Comparison of ENCODE assay signal across 23 cellular contexts in genomic region chr9:83167126-83167525, GRCh38.
DNase-seq lines count a peak whose midpoint lies in the region; ATAC-seq, FAIRE-seq and TF ChIP-seq lines count a peak whose summit lies in the region.
"Had no signal": no experiment of that assay in that cellular context is flagged by ENCODE, and none has a peak within 500 bp of the region (broad histone marks: within the 10 kb centered on the region; RNA-seq: fewer than 3 reads in every experiment).

No MANE protein-coding gene starts in this region.

- H3K9me3 Mint-ChIP-seq in MCF 10A (ENCODE audit: unreplicated experiment) (peaks cover 7% of the 10 kb centered on the region), astrocyte (ENCODE audit: unreplicated experiment) (no peaks in the 10 kb centered on the region)
- H3K9me3 Mint-ChIP-seq in activated CD8-positive, alpha-beta memory T cell treated with anti-CD3 and anti-CD28 coated beads, Interleukin-2, amount 10 ng/mL, durations not matched to agents 7 days and 5 days (ENCODE audit: low read depth), result peaks cover 5% of the 10 kb centered on the region
- H3K9me3 Mint-ChIP-seq: activated CD4-positive, alpha-beta memory T cell treated with anti-CD3 and anti-CD28 coated beads, Interleukin-2, amount 10 ng/mL, durations not matched to agents 7 days and 5 days had no signal

- H2AFZ ChIP-seq in astrocyte (ENCODE audit: low read depth, low read length) (no peak overlapping the region), OCI-LY7 (ENCODE audit: low read length) (no peak overlapping the region)

- peak; percentile 83 to 85 for ATAC-seq in lower lobe of right lung
- no peak for ATAC-seq in activated CD8-positive, alpha-beta memory T cell treated with anti-CD3 and anti-CD28 coated beads, Interleukin-2, amount 10 ng/mL, durations not matched to agents 7 days and 5 days
- ATAC-seq: K562 had no signal

- no peak for FAIRE-seq in astrocyte (lab: Jason Lieb, UNC)
- FAIRE-seq: A549, K562 had no signal

- intact Hi-C loops in MCF 10A (cut with micrococcal nuclease) (no loop called here), breast epithelium (cut with DNase I; ENCODE audit: low total_unique reads) (no loop called here), lower lobe of right lung (cut with DNase I) (no loop called here), OCI-LY7 (cut with micrococcal nuclease; ENCODE audit: unreplicated experiment) (no loop called here)

- H3K4me1 ChIP-seq in breast epithelium (no peaks in the 10 kb centered on the region), astrocyte (ENCODE audit: insufficient read depth, low read length) (no peaks in the 10 kb centered on the region), lower lobe of right lung (peaks cover 6% of the 10 kb centered on the region), OCI-LY7 (ENCODE audit: insufficient read depth, low read length, poor library complexity, severe bottlenecking) (no peaks in the 10 kb centered on the region)
- H3K4me1 ChIP-seq: A549, esophagus muscularis mucosa, prostate gland had no signal

- H4K20me1 ChIP-seq in astrocyte (ENCODE audit: insufficient read depth, low read length) (no peaks in the 10 kb centered on the region), OCI-LY7 (ENCODE audit: insufficient read depth, low read length) (no peaks in the 10 kb centered on the region)

- TF ChIP-seq CTCF in MCF 10A (IDR thresholded peaks at IDR 0.05; ENCODE audit: unreplicated experiment) (no peak), breast epithelium (IDR thresholded peaks at IDR 0.05) (no peak), astrocyte (IDR thresholded peaks at IDR 0.05; ENCODE audit: insufficient read depth, low read depth, low read length) (no peak), lower lobe of right lung (IDR thresholded peaks at IDR 0.05) (no peak), OCI-LY7 (conservative IDR thresholded peaks at IDR 0.05; ENCODE audit: low read length) (no peak)

- CTCF ChIA-PET in MCF 10A (lab: Yijun Ruan, JAX) (interaction anchor here (1.3 to 1.4 kb wide), 2 partner anchors 10 to 24 kb away, joined by 3 read pairs; no protein-coding TSS in a partner anchor), OCI-LY7 (lab: Charles Lee; ENCODE audit: unreplicated experiment) (no interaction called here)
- CTCF ChIA-PET in activated CD8-positive, alpha-beta memory T cell treated with anti-CD3 and anti-CD28 coated beads, Interleukin-2, amount 10 ng/mL, durations not matched to agents 7 days and 5 days (lab: Charles Lee), result no interaction called here

- DNase-seq in MCF 10A (ENCODE audit: unreplicated experiment) (peak; percentile 78), breast epithelium (ENCODE audit: low spot score in 2 of 2) (no peak), astrocyte (ENCODE audit: low read depth) (peak; percentile 33), lower lobe of right lung (no peak), hepatic stellate cell (ENCODE audit: low spot score) (no peak), mesenteric fat pad (ENCODE audit: low spot score) (no peak), OCI-LY7 (ENCODE audit: low spot score) (no peak)
- DNase-seq in activated CD8-positive, alpha-beta memory T cell treated with anti-CD3 and anti-CD28 coated beads, Interleukin-2, amount 10 ng/mL, durations not matched to agents 7 days and 5 days, result no peak
- DNase-seq: activated CD4-positive, alpha-beta memory T cell treated with anti-CD3 and anti-CD28 coated beads, Interleukin-2, amount 10 ng/mL, durations not matched to agents 7 days and 5 days; activated naive CD4-positive, alpha-beta T cell treated with anti-CD3 and anti-CD28 coated beads for 36 hours; activated T-cell treated with anti-CD3 and anti-CD28 coated beads, Interleukin-2, amount 50 U/mL, for 1 hour; anterior cingulate cortex; cerebellar nuclear complex; MV-4-11; NCI-H1694 treated with DMSO at 0.1 percent for 48 hours had no signal

- H3K27me3 Mint-ChIP-seq in MCF 10A (ENCODE audit: insufficient read depth, unreplicated experiment) (no peaks in the 10 kb centered on the region), astrocyte (ENCODE audit: low read depth, unreplicated experiment) (no peaks in the 10 kb centered on the region)
- H3K27me3 Mint-ChIP-seq in activated CD8-positive, alpha-beta memory T cell treated with anti-CD3 and anti-CD28 coated beads, Interleukin-2, amount 10 ng/mL, durations not matched to agents 7 days and 5 days, result no peaks in the 10 kb centered on the region
- H3K27me3 Mint-ChIP-seq: activated CD4-positive, alpha-beta memory T cell treated with anti-CD3 and anti-CD28 coated beads, Interleukin-2, amount 10 ng/mL, durations not matched to agents 7 days and 5 days; stimulated activated naive CD8-positive, alpha-beta T cell treated with anti-CD3 and anti-CD28 coated beads, Interleukin-15, Interleukin-2, amounts not matched to agents 100 ng/mL and 50 ng/mL, for 24 hours had no signal

- no peak overlapping the region for H3K9ac ChIP-seq in astrocyte (ENCODE audit: low read length)

- H3K9me2 ChIP-seq in OCI-LY7 (ENCODE audit: insufficient read depth, low read length), result no peaks in the 10 kb centered on the region

- no peaks in the 10 kb centered on the region for H3K36me3 ChIP-seq in breast epithelium
- H3K36me3 ChIP-seq in astrocyte (ENCODE audit: insufficient read depth, low read length), result no peaks in the 10 kb centered on the region
- no peaks in the 10 kb centered on the region for H3K36me3 ChIP-seq in lower lobe of right lung
- H3K36me3 ChIP-seq in OCI-LY7 (ENCODE audit: insufficient read depth, low read length), result no peaks in the 10 kb centered on the region
- H3K36me3 ChIP-seq: esophagus muscularis mucosa, prostate gland, transverse colon had no signal

- peaks cover 27% of the 10 kb centered on the region for H3K4me1 Mint-ChIP-seq in MCF 10A (ENCODE audit: insufficient read depth, unreplicated experiment)
- H3K4me1 Mint-ChIP-seq in astrocyte (ENCODE audit: low read depth, unreplicated experiment), result peaks cover 16% of the 10 kb centered on the region
- H3K4me1 Mint-ChIP-seq in activated CD8-positive, alpha-beta memory T cell treated with anti-CD3 and anti-CD28 coated beads, Interleukin-2, amount 10 ng/mL, durations not matched to agents 7 days and 5 days, result no peaks in the 10 kb centered on the region
- H3K4me1 Mint-ChIP-seq: activated CD4-positive, alpha-beta memory T cell treated with anti-CD3 and anti-CD28 coated beads, Interleukin-2, amount 10 ng/mL, durations not matched to agents 7 days and 5 days had no signal

- no peak overlapping the region for H3K4me3 ChIP-seq in breast epithelium
- H3K4me3 ChIP-seq in astrocyte (ENCODE audit: insufficient read depth, low read depth, low read length), result no peak overlapping the region
- H3K4me3 ChIP-seq in lower lobe of right lung, result no peak overlapping the region
- no peak overlapping the region for H3K4me3 ChIP-seq in OCI-LY7 (ENCODE audit: low read depth, low read length, poor library complexity, severe bottlenecking)
- H3K4me3 ChIP-seq: A549, esophagus muscularis mucosa, K562, prostate gland, SK-N-MC, skin epidermis, transverse colon had no signal

- POLR2A ChIA-PET in MCF 10A (lab: Yijun Ruan, JAX) (interaction anchor here (0.6 to 1.7 kb wide), 7 partner anchors 9 to 780 kb away, joined by 3 to 10 read pairs (median 5); no protein-coding TSS in a partner anchor), OCI-LY7 (lab: Charles Lee) (interaction anchor here (0.6 kb wide), 1 partner anchor 50 kb away, joined by 4 read pairs; no protein-coding TSS in a partner anchor)

- TF ChIP-seq POLR2A in breast epithelium (IDR thresholded peaks at IDR 0.05), result no peak

- no peak overlapping the region for H3K27ac ChIP-seq in breast epithelium
- H3K27ac ChIP-seq in astrocyte (ENCODE audit: low read depth, low read length), result no peak overlapping the region
- peak overlapping the region; percentile 22 for H3K27ac ChIP-seq in lower lobe of right lung
- no peak overlapping the region for H3K27ac ChIP-seq in OCI-LY7 (ENCODE audit: low read depth, low read length, poor library complexity, severe bottlenecking)
- H3K27ac ChIP-seq: A549, esophagus muscularis mucosa, SK-N-MC, skin epidermis, transverse colon had no signal

- H3K36me3 Mint-ChIP-seq in MCF 10A (ENCODE audit: insufficient read depth, unreplicated experiment) (no peaks in the 10 kb centered on the region), astrocyte (ENCODE audit: low read depth, unreplicated experiment) (no peaks in the 10 kb centered on the region)
- H3K36me3 Mint-ChIP-seq in activated CD8-positive, alpha-beta memory T cell treated with anti-CD3 and anti-CD28 coated beads, Interleukin-2, amount 10 ng/mL, durations not matched to agents 7 days and 5 days, result no peaks in the 10 kb centered on the region

- H3K9me3 ChIP-seq in breast epithelium (peaks cover 0 to 7% of the 10 kb centered on the region in 2 donors), astrocyte (ENCODE audit: insufficient read depth, low read depth, low read length) (no peaks in the 10 kb centered on the region), lower lobe of right lung (no peaks in the 10 kb centered on the region), OCI-LY7 (ENCODE audit: low read length) (no peaks in the 10 kb centered on the region)
- H3K9me3 ChIP-seq: prostate gland had no signal

- peak overlapping the region; percentile 75 for H3K27ac Mint-ChIP-seq in MCF 10A (ENCODE audit: low read depth, unreplicated experiment)
- H3K27ac Mint-ChIP-seq in astrocyte (ENCODE audit: unreplicated experiment), result no peak overlapping the region
- H3K27ac Mint-ChIP-seq in activated CD8-positive, alpha-beta memory T cell treated with anti-CD3 and anti-CD28 coated beads, Interleukin-2, amount 10 ng/mL, durations not matched to agents 7 days and 5 days, result no peak overlapping the region
- H3K27ac Mint-ChIP-seq: activated CD4-positive, alpha-beta memory T cell treated with anti-CD3 and anti-CD28 coated beads, Interleukin-2, amount 10 ng/mL, durations not matched to agents 7 days and 5 days; activated naive CD4-positive, alpha-beta T cell treated with anti-CD3 and anti-CD28 coated beads for 36 hours; stimulated activated naive CD8-positive, alpha-beta T cell treated with anti-CD3 and anti-CD28 coated beads, Interleukin-15, Interleukin-2, amounts not matched to agents 100 ng/mL and 50 ng/mL, for 24 hours had no signal

- no peak overlapping the region for H3K4me2 ChIP-seq in astrocyte (ENCODE audit: low read length)
- no peak overlapping the region for H3K4me2 ChIP-seq in OCI-LY7 (ENCODE audit: low read length)
- H3K4me2 ChIP-seq: A549 had no signal

- no peaks in the 10 kb centered on the region for H3K27me3 ChIP-seq in breast epithelium
- H3K27me3 ChIP-seq in astrocyte (ENCODE audit: insufficient read depth, low read length), result no peaks in the 10 kb centered on the region
- H3K27me3 ChIP-seq in lower lobe of right lung (ENCODE audit: low read depth), result no peaks in the 10 kb centered on the region
- H3K27me3 ChIP-seq: esophagus muscularis mucosa, transverse colon had no signal

- H3K4me3 Mint-ChIP-seq in MCF 10A (ENCODE audit: unreplicated experiment), result no peak overlapping the region
- H3K4me3 Mint-ChIP-seq in astrocyte (ENCODE audit: unreplicated experiment), result no peak overlapping the region
- no peak overlapping the region for H3K4me3 Mint-ChIP-seq in activated CD8-positive, alpha-beta memory T cell treated with anti-CD3 and anti-CD28 coated beads, Interleukin-2, amount 10 ng/mL, durations not matched to agents 7 days and 5 days
- H3K4me3 Mint-ChIP-seq: activated CD4-positive, alpha-beta memory T cell treated with anti-CD3 and anti-CD28 coated beads, Interleukin-2, amount 10 ng/mL, durations not matched to agents 7 days and 5 days; activated naive CD4-positive, alpha-beta T cell treated with anti-CD3 and anti-CD28 coated beads for 36 hours; stimulated activated naive CD8-positive, alpha-beta T cell treated with anti-CD3 and anti-CD28 coated beads, Interleukin-15, Interleukin-2, amounts not matched to agents 100 ng/mL and 50 ng/mL, for 24 hours had no signal

- H3K79me2 ChIP-seq in astrocyte (ENCODE audit: insufficient read depth, low read length), result no peaks in the 10 kb centered on the region
- H3K79me2 ChIP-seq in OCI-LY7 (ENCODE audit: insufficient read depth, low read depth, low read length), result no peaks in the 10 kb centered on the region

- BruUV-seq in MCF 10A (replicated peaks; lab: Mats Ljungman, UMichigan) (no TSS peak), OCI-LY7 (replicated peaks; lab: Mats Ljungman, UMichigan) (no TSS peak)

Comparison
In these comparisons a context has a peak if more than half of its experiments do, and no peak if none do; other contexts are left out.
1. DNase-seq: peak in MCF 10A (single experiment) and astrocyte (single experiment); none in breast epithelium (0 of 2), lower lobe of right lung (single experiment), hepatic stellate cell (single experiment), mesenteric fat pad (single experiment), activated CD8-positive, alpha-beta memory T cell treated with anti-CD3 and anti-CD28 coated beads, Interleukin-2, amount 10 ng/mL, durations not matched to agents 7 days and 5 days (single experiment) and OCI-LY7 (single experiment).